In the genomic region with DNA sequence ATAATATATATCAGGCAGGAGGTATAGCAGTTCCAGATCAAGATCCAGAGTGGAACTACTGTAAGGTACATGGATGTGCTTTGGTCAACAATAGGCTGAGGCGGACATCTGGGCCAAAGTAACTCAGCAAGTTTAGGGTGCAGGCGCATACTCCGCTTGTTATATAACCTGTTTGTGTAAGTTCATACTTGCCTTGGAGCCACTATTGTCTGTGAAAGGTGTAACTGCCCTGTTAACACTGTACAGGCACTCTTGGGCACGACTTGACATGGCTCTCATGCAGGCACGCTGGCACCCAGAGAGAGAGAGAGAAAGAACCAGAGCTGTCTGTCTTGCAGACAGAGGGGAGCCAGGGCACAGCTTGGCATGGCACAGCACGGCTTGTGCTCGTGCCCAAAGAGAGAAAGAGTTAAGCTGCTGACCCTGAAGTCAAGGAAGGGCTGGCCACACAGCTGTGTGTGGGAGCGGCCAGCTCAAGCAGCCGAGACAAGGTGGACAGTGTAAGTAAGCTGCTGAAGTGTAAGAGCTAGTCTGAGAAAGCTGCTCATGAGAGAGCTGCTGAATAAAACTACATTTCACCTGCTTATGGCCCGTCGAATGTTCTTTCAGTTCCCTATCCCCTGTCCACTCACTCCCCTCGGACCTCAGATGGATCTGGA, we compare ENCODE assay signal across 26 cellular contexts.
"Had no signal": no experiment of that assay in that cellular context is flagged by ENCODE, and none has a peak within 500 bp of the region (broad histone marks: within the 10 kb centered on the region; RNA-seq: fewer than 3 reads in every experiment).

No MANE protein-coding gene starts in this region.

- H3K27me3 ChIP-seq: esophagus squamous epithelium, right atrium auricular region, uterus had no signal

- ATAC-seq: activated naive CD4-positive, alpha-beta T cell treated with anti-CD3 and anti-CD28 coated beads, Interleukin-2, amount 50 U/mL, for 72 hours; activated T-cell treated with anti-CD3 and anti-CD28 coated beads, Interleukin-2, amount 50 U/mL, for 72 hours; mucosa of descending colon; natural killer cell treated with Interleukin-12 subunit alpha and Interleukin-12 subunit beta and Interleukin-15 and Interleukin-18, amount 100 ng/mL, for 72 hours; psoas muscle had no signal

- H3K79me2 ChIP-seq: parathyroid adenoma had no signal

- H3K4me3 Mint-ChIP-seq: activated T-cell treated with anti-CD3 and anti-CD28 coated beads, Interleukin-2, amount 50 U/mL, for 72 hours; central memory CD8-positive, alpha-beta T cell; natural killer cell treated with Interleukin-12 subunit alpha and Interleukin-12 subunit beta and Interleukin-15 and Interleukin-18, amount 100 ng/mL, for 72 hours; stimulated activated naive CD8-positive, alpha-beta T cell treated with anti-CD3 and anti-CD28 coated beads, Interleukin-15, Interleukin-2, amounts not matched to agents 100 ng/mL and 50 ng/mL, for 24 hours; type B pancreatic cell had no signal

- H3K4me3 ChIP-seq: esophagus squamous epithelium, left ventricle myocardium inferior, lung, mucosa of descending colon, psoas muscle, right atrium auricular region, uterus had no signal

- H3K27ac Mint-ChIP-seq: activated naive CD4-positive, alpha-beta T cell treated with anti-CD3 and anti-CD28 coated beads, Interleukin-2, amount 50 U/mL, for 72 hours; activated T-cell treated with anti-CD3 and anti-CD28 coated beads, Interleukin-2, amount 50 U/mL, for 72 hours; natural killer cell treated with Interleukin-12 subunit alpha and Interleukin-12 subunit beta and Interleukin-15 and Interleukin-18, amount 100 ng/mL, for 72 hours; stimulated activated naive CD8-positive, alpha-beta T cell treated with anti-CD3 and anti-CD28 coated beads, Interleukin-15, Interleukin-2, amounts not matched to agents 100 ng/mL and 50 ng/mL, for 24 hours; type B pancreatic cell had no signal

- H3K9me3 Mint-ChIP-seq: natural killer cell treated with Interleukin-12 subunit alpha and Interleukin-12 subunit beta and Interleukin-15 and Interleukin-18, amount 100 ng/mL, for 72 hours had no signal

- H2AFZ ChIP-seq: parathyroid adenoma had no signal

- H3K4me1 ChIP-seq: left ventricle myocardium inferior, parathyroid adenoma, psoas muscle, right atrium auricular region, uterus had no signal

- H3K27me3 Mint-ChIP-seq: natural killer cell treated with Interleukin-12 subunit alpha and Interleukin-12 subunit beta and Interleukin-15 and Interleukin-18, amount 100 ng/mL, for 72 hours; stimulated activated naive CD8-positive, alpha-beta T cell treated with anti-CD3 and anti-CD28 coated beads, Interleukin-15, Interleukin-2, amounts not matched to agents 100 ng/mL and 50 ng/mL, for 24 hours; type B pancreatic cell had no signal

- H3K4me1 Mint-ChIP-seq: central memory CD8-positive, alpha-beta T cell had no signal

- H3K9ac ChIP-seq: parathyroid adenoma had no signal

- DNase-seq: activated CD4-positive, alpha-beta T cell treated with anti-CD3 and anti-CD28 coated beads for 4 hours; activated CD4-positive, alpha-beta T cell treated with anti-CD3 and anti-CD28 coated beads, Interleukin-2, amount 50 U/mL, for 4 hours; activated naive CD4-positive, alpha-beta T cell; activated T-cell treated with anti-CD3 and anti-CD28 coated beads for 4 hours; activated T-cell treated with anti-CD3 and anti-CD28 coated beads, Interleukin-2, amount 50 U/mL, for 72 hours; dermis blood vessel endothelial cell; effector CD4-positive, alpha-beta T cell; esophagus squamous epithelium; foreskin melanocyte; glutamatergic neuron; left ventricle myocardium inferior; mucosa of descending colon; occipital lobe; psoas muscle; stimulated activated CD4-positive, alpha-beta T cell treated with anti-CD3 and anti-CD28 coated beads, Interleukin-2, amount 100 ng/mL, for 48 hours; T-helper 9 cell; uterus had no signal

- H3K36me3 ChIP-seq: esophagus squamous epithelium, left ventricle myocardium inferior, right atrium auricular region, uterus had no signal

- H3K36me3 Mint-ChIP-seq: natural killer cell treated with Interleukin-12 subunit alpha and Interleukin-12 subunit beta and Interleukin-15 and Interleukin-18, amount 100 ng/mL, for 72 hours; type B pancreatic cell had no signal

- H3K27ac ChIP-seq: left ventricle myocardium inferior, parathyroid adenoma, psoas muscle, right atrium auricular region, uterus, VCaP had no signal

- H3K9me3 ChIP-seq: esophagus squamous epithelium, uterus had no signal
